In the genomic region with DNA sequence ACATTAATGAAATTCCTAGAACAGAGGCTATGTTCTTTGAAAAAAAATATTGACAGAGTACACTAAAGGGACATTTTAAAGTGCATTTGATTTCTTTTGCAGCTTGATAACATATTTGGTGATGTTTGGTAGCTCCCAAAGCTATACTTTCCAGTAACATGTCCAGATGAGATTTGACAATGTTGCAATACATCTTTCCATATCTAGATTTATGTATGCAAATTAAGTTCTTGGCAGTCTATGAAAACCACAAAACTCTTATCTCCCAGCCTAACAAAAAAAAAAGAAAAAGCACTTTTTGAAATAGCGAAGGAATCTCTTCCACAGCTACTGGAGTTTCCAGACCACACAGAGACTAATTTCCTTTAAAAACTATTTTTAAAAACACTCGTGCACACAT, we compare ENCODE assay signal across 13 cellular contexts.
"Had no signal": no experiment of that assay in that cellular context is flagged by ENCODE, and none has a peak within 500 bp of the region (broad histone marks: within the 10 kb centered on the region; RNA-seq: fewer than 3 reads in every experiment).

No MANE protein-coding gene starts in this region.

- H3K4me1 ChIP-seq: testis had no signal

- H3K36me3 ChIP-seq: ovary had no signal

- DNase-seq: activated B cell treated with CpG ODN at 0.5 μM for 24 hours; activated CD4-positive, alpha-beta T cell treated with anti-CD3 and anti-CD28 coated beads, Interleukin-2, amount 10 ng/mL, durations not matched to agents 7 days and 5 days; activated CD8-positive, alpha-beta memory T cell treated with anti-CD3 and anti-CD28 coated beads for 24 hours; activated naive CD4-positive, alpha-beta T cell treated with Interleukin-2 at 50 U/mL for 16 hours; activated naive CD8-positive, alpha-beta T cell treated with anti-CD3 and anti-CD28 coated beads, Interleukin-2, amount 50 U/mL, for 24 hours; erythroblast; head of caudate nucleus; ovary; stimulated activated CD4-positive, alpha-beta T cell treated with anti-CD3 and anti-CD28 coated beads, Interleukin-15, amount 100 ng/mL, for 24 hours; stimulated activated CD4-positive, alpha-beta T cell treated with anti-CD3 and anti-CD28 coated beads, Interleukin-4, amount 100 ng/mL, for 4 hours; stimulated activated naive CD8-positive, alpha-beta T cell treated with anti-CD3 and anti-CD28 coated beads, Interleukin-15, amount 100 ng/mL, for 72 hours; T-cell; testis had no signal

- H3K4me3 ChIP-seq: ovary, testis had no signal

- ATAC-seq: activated naive CD8-positive, alpha-beta T cell treated with anti-CD3 and anti-CD28 coated beads, Interleukin-2, amount 50 U/mL, for 24 hours; stimulated activated naive CD8-positive, alpha-beta T cell treated with anti-CD3 and anti-CD28 coated beads, Interleukin-15, amount 100 ng/mL, for 72 hours; T-cell had no signal

- H3K27ac ChIP-seq: ovary, testis had no signal

- H3K27me3 ChIP-seq: ovary, testis had no signal

- H3K9me3 ChIP-seq: ovary, testis had no signal
